18 cellular contexts compared by ENCODE assay signal in genomic region chr1:230860617-230861384, GRCh38. TPM values are rescaled to one million over a fixed set of nuclear protein-coding genes. Genes with fewer than 3 reads are reported as not detected.
DNase-seq lines count a peak whose midpoint lies in the region; ATAC-seq and TF ChIP-seq lines count a peak whose summit lies in the region.
"Had no signal": no experiment of that assay in that cellular context is flagged by ENCODE, and none has a peak within 500 bp of the region (broad histone marks: within the 10 kb centered on the region; RNA-seq: fewer than 3 reads in every experiment).

No MANE protein-coding gene starts in this region.

- TF ChIP-seq CTCF in right atrium auricular region (IDR thresholded peaks at IDR 0.05) (no peak), tibial artery (IDR thresholded peaks at IDR 0.05) (no peak)

- H3K4me3 ChIP-seq in right atrium auricular region (no peak overlapping the region), tibial artery (no peak overlapping the region)
- H3K4me3 ChIP-seq: cardiac muscle cell, SJSA1 had no signal

- in situ Hi-C loops in SK-MEL-5 (cut with HindIII; ENCODE audit: low pct_unique_long_range_greater_than_20kb, low sequenced_read_pairs) = no loop called here

- H3K4me1 ChIP-seq in right atrium auricular region (peaks cover 0 to 98% of the 10 kb centered on the region in 2 donors), tibial artery (peaks cover 3 to 100% (median 90%) of the 10 kb centered on the region in 4 donors)

- DNase-seq in right atrium auricular region (ENCODE audit: low spot score) (no peak), Right ventricle myocardium superior (no peak), SK-MEL-5 (ENCODE audit: low read depth, low spot score) (peak; percentile 60), iPS-NIHi7 (ENCODE audit: extremely low spot score) (peak; percentile 49), tibial artery (no peak), NCI-H2227 (lab: John Stamatoyannopoulos, UW; ENCODE audit: unreplicated experiment) (no peak), SIG-M5 treated with dmso at 0.1 percent for 504 hours (lab: John Stamatoyannopoulos, UW; ENCODE audit: unreplicated experiment) (no peak)
- DNase-seq: activated CD4-positive, alpha-beta T cell treated with anti-CD3 and anti-CD28 coated beads for 4 hours; activated CD8-positive, alpha-beta memory T cell treated with anti-CD3 and anti-CD28 coated beads, Interleukin-2, amount 10 ng/mL, durations not matched to agents 7 days and 5 days; effector memory CD4-positive, alpha-beta T cell; GF-D8; NCI-H187 treated with DMSO at 0.1 percent for 48 hours; NCI-H446 treated with DMSO at 0.1 percent for 48 hours; T-helper 9 cell had no signal

- intact Hi-C loops in Right ventricle myocardium superior (cut with DNase I) (no loop called here), tibial artery (cut with DNase I; ENCODE audit: low total_unique reads) (loop anchor here (10.0 kb wide), 1 partner anchor 114 kb away; the partner anchor contains the start of genes ARV1 and TTC13)

- H3K9me3 ChIP-seq in right atrium auricular region (no peaks in the 10 kb centered on the region), tibial artery (no peaks in the 10 kb centered on the region)
- H3K9me3 ChIP-seq: SJSA1 had no signal

- H3K27ac ChIP-seq in right atrium auricular region = peak overlapping the region; percentile 93 to 95
- H3K27ac ChIP-seq in tibial artery = peak overlapping the region; percentile 89 to 97
- H3K27ac ChIP-seq: cardiac muscle cell had no signal

- H3K27me3 ChIP-seq in right atrium auricular region (no peaks in the 10 kb centered on the region), tibial artery (no peaks in the 10 kb centered on the region)
- H3K27me3 ChIP-seq: cardiac muscle cell, SJSA1 had no signal

- ATAC-seq in Right ventricle myocardium superior (ENCODE audit: poor library complexity) (no peak), GM21619 (IDR thresholded peaks at IDR 0.05; ENCODE audit: unreplicated experiment) (no peak)
- ATAC-seq: activated CD8-positive, alpha-beta memory T cell treated with anti-CD3 and anti-CD28 coated beads, Interleukin-2, amount 10 ng/mL, durations not matched to agents 7 days and 5 days; stimulated activated memory B cell treated with anti-CD40 and anti-IgM and Interleukin-4, amounts not matched to agents 10 μg/mL and 1 μg/mL and 100 μg/mL, for 72 hours had no signal

- H3K36me3 ChIP-seq in right atrium auricular region (no peaks in the 10 kb centered on the region), tibial artery (no peaks in the 10 kb centered on the region)
- H3K36me3 ChIP-seq: cardiac muscle cell had no signal

RNA-seq across cellular contexts. Expression of gene C1orf198, which starts 7.5 kb away (rescaled TPM):
- total RNA-seq in right atrium auricular region (100 to 1,000 TPM in 1 of 2 donors, 10 to 100 TPM in 1; 86.1 to 115 TPM), Right ventricle myocardium superior (43.1 TPM)
- 23.9 and 24.3 TPM in 2 replicates for total RNA-seq in SK-MEL-5 (2014; rRNA removed; shearing (Covaris generic))
- 24.1 and 31.2 TPM in 2 replicates for polyA plus RNA-seq in SK-MEL-5 (2015; cell fraction: cytosol; rRNA removed)
- 11.8 and 18.5 TPM in 2 replicates for polyA plus RNA-seq in SK-MEL-5 (2015; cell fraction: nucleus; rRNA removed)

Comparison
In these comparisons a context has a peak if more than half of its experiments do, and no peak if none do; other contexts are left out.
1. DNase-seq: peak in SK-MEL-5 (single experiment) and iPS-NIHi7 (single experiment); none in right atrium auricular region (single experiment), Right ventricle myocardium superior (single experiment), tibial artery (0 of 2), NCI-H2227 (single experiment) and SIG-M5 treated with dmso at 0.1 percent for 504 hours (single experiment).